In genomic region chr1:90507173-90507572, GRCh38 we compare ENCODE assay signal across 3 cellular contexts.
"Had no signal": no experiment of that assay in that cellular context is flagged by ENCODE, and none has a peak within 500 bp of the region (broad histone marks: within the 10 kb centered on the region; RNA-seq: fewer than 3 reads in every experiment).

No MANE protein-coding gene starts in this region.

- DNase-seq: H9, HCEC 1CT, KBM-7 had no signal
